Comparison of ENCODE assay signal across 30 cellular contexts in genomic region chr5:39432687-39433086, GRCh38. TPM values are rescaled to one million over a fixed set of nuclear protein-coding genes. Genes with fewer than 3 reads are reported as not detected.
A peak's percentile ranks its signal among the peaks of the same experiment; 100 is the strongest.
DNase-seq lines count a peak whose midpoint lies in the region; ATAC-seq, FAIRE-seq and TF ChIP-seq lines count a peak whose summit lies in the region.
"Had no signal": no experiment of that assay in that cellular context is flagged by ENCODE, and none has a peak within 500 bp of the region (broad histone marks: within the 10 kb centered on the region; RNA-seq: fewer than 3 reads in every experiment).

No MANE protein-coding gene starts in this region.

- intact Hi-C loops in dendritic cell treated with granulocyte-macrophage colony-stimulating factor and Interleukin-4, amounts not matched to agents 40 ng/mL and 50 ng/mL, for 4 days (cut with micrococcal nuclease) = no loop called here
- intact Hi-C loops in sigmoid colon (cut with DNase I) = no loop called here

- H3K23ac ChIP-seq in mesenchymal stem cell (ENCODE audit: low read length in 2 of 2) = no peak overlapping the region

- H2BK5ac ChIP-seq in mesenchymal stem cell (ENCODE audit: low read depth, low read length, poor library complexity, severe bottlenecking) = no peak overlapping the region

- no peak overlapping the region for H3K9ac ChIP-seq in mesenchymal stem cell (ENCODE audit: low read length)
- H3K9ac ChIP-seq: BLaER1 treated with 17β-estradiol and CSF1 and Interleukin-3, amounts not matched to agents 10 nM and 100 nM; parathyroid adenoma had no signal

- TF ChIP-seq POLR2A in A549 (IDR thresholded peaks at IDR 0.05; ENCODE audit: low read length) = no peak
- no peak for TF ChIP-seq POLR2A in sigmoid colon (IDR thresholded peaks at IDR 0.05)

- H4K91ac ChIP-seq in mesenchymal stem cell (ENCODE audit: low read length) = no peak overlapping the region

- H3K4me1 ChIP-seq in A549 = peaks cover 20% of the 10 kb centered on the region; the same call in 2 of the 3 replicates
- H3K4me1 ChIP-seq in mesenchymal stem cell (ENCODE audit: control insufficient read depth, insufficient read depth, low read depth, low read length) = no peaks in the 10 kb centered on the region
- peaks cover 0 to 5% (median 2%) of the 10 kb centered on the region in 4 donors for H3K4me1 ChIP-seq in sigmoid colon
- H3K4me1 ChIP-seq: parathyroid adenoma, stomach had no signal

- no peak overlapping the region for H2BK12ac ChIP-seq in mesenchymal stem cell (ENCODE audit: low read length in 2 of 2)

- H3K36me3 ChIP-seq in mesenchymal stem cell (ENCODE audit: control insufficient read depth in 1 of 2, insufficient read depth in 2 of 2, low read depth in 1 of 2, low read length in 2 of 2) (no peaks in the 10 kb centered on the region), sigmoid colon (no peaks in the 10 kb centered on the region)
- H3K36me3 ChIP-seq: BLaER1 treated with 17β-estradiol and CSF1 and Interleukin-3, amounts not matched to agents 10 nM and 100 nM; stomach had no signal

- H3K27me3 ChIP-seq in mesenchymal stem cell (ENCODE audit: control insufficient read depth in 1 of 2, insufficient read depth in 1 of 2, low read length in 2 of 2) = no peaks in the 10 kb centered on the region
- H3K27me3 ChIP-seq in sigmoid colon = no peaks in the 10 kb centered on the region
- H3K27me3 ChIP-seq: BLaER1 treated with 17β-estradiol and CSF1 and Interleukin-3, amounts not matched to agents 10 nM and 100 nM; stomach had no signal

- H3K4me2 ChIP-seq in A549 (peak overlapping the region; percentile 28; the same call in 2 of the 3 replicates), mesenchymal stem cell (ENCODE audit: low read length, poor library complexity, severe bottlenecking) (peak overlapping the region; percentile 29)

- peaks cover 13% of the 10 kb centered on the region for H3K4me1 Mint-ChIP-seq in dendritic cell treated with granulocyte-macrophage colony-stimulating factor and Interleukin-4, amounts not matched to agents 40 ng/mL and 50 ng/mL, for 4 days (ENCODE audit: low read depth)
- peaks cover 0 to 4% (median 3%) of the 10 kb centered on the region in 4 donors for H3K4me1 Mint-ChIP-seq in naive thymus-derived CD8-positive, alpha-beta T cell
- H3K4me1 Mint-ChIP-seq: central memory CD8-positive, alpha-beta T cell had no signal

- WGBS in A549 (ENCODE audit: missing lambda C conversion rate) = 78% methylated on average over 7 of the region's 7 CpGs
- 96% methylated on average over 7 of the region's 7 CpGs for WGBS in mesenchymal stem cell
- 72 to 82% methylated on average over 7 of the region's 7 CpGs for WGBS in sigmoid colon, 2 donors

- TF ChIP-seq EP300 in A549 (IDR thresholded peaks at IDR 0.05) (no peak), sigmoid colon (IDR thresholded peaks at IDR 0.05) (no peak)

- H3K27ac ChIP-seq in A549 (peak overlapping the region in 1 of 2 experiments; percentile 37; a peak in 1 of 6 replicates), mesenchymal stem cell (ENCODE audit: low read length, poor library complexity, severe bottlenecking) (peak overlapping the region; percentile 68), sigmoid colon (no peak overlapping the region)
- H3K27ac ChIP-seq: BLaER1 treated with 17β-estradiol and CSF1 and Interleukin-3, amounts not matched to agents 10 nM and 100 nM; epithelial cell of prostate; parathyroid adenoma; SK-N-MC; stomach; VCaP had no signal

- DNase-seq in A549 (ENCODE audit: low read depth in 1 of 2, low spot score in 1 of 2) (no peak), NOMO-1 treated with DMSO at 0.1 percent for 48 hours (lab: John Stamatoyannopoulos, UW; ENCODE audit: unreplicated experiment) (peak; percentile 59), mesenchymal stem cell (no peak), sigmoid colon (no peak)
- no peak for DNase-seq in naive thymus-derived CD8-positive, alpha-beta T cell
- DNase-seq: activated CD4-positive, alpha-beta T cell treated with anti-CD3 and anti-CD28 coated beads for 48 hours; activated naive CD4-positive, alpha-beta T cell treated with anti-CD3 and anti-CD28 coated beads, Interleukin-2, amount 50 U/mL, for 16 hours; activated T-cell treated with anti-CD3 and anti-CD28 coated beads, Interleukin-2, amount 50 U/mL, for 72 hours; aorta; foreskin melanocyte; hippocampal formation; immature natural killer cell; KG1; MM.1S; NCI-H146; stomach; trophoblast cell had no signal

- H2AFZ ChIP-seq in mesenchymal stem cell (ENCODE audit: low read depth, low read length) = no peak overlapping the region
- H2AFZ ChIP-seq: parathyroid adenoma had no signal

- no peak overlapping the region for H3K4me3 ChIP-seq in A549
- H3K4me3 ChIP-seq in mesenchymal stem cell (ENCODE audit: insufficient read depth in 1 of 2, low read depth in 1 of 2, low read length in 2 of 2) = no peak overlapping the region
- H3K4me3 ChIP-seq in sigmoid colon = no peak overlapping the region
- H3K4me3 ChIP-seq: BLaER1 treated with 17β-estradiol and CSF1 and Interleukin-3, amounts not matched to agents 10 nM and 100 nM; GM12878; SK-N-MC; stomach had no signal

- no peaks in the 10 kb centered on the region for H3K9me3 Mint-ChIP-seq in dendritic cell treated with granulocyte-macrophage colony-stimulating factor and Interleukin-4, amounts not matched to agents 40 ng/mL and 50 ng/mL, for 4 days
- H3K9me3 Mint-ChIP-seq in naive thymus-derived CD8-positive, alpha-beta T cell = no peaks in the 10 kb centered on the region
- H3K9me3 Mint-ChIP-seq: activated T-cell treated with anti-CD3 and anti-CD28 coated beads, Interleukin-2, amount 50 U/mL, for 72 hours; central memory CD8-positive, alpha-beta T cell; immature natural killer cell; neural crest cell; T-helper 2 cell treated with Interferon-gamma antibody and Interleukin-4, amounts not matched to agents 5 μg/mL and 100 μg/mL, for 36 hours had no signal

- ATAC-seq in A549 (no peak), HG02759 (IDR thresholded peaks at IDR 0.05; ENCODE audit: unreplicated experiment) (no peak), HG03354 (IDR thresholded peaks at IDR 0.05; ENCODE audit: poor library complexity, severe bottlenecking, unreplicated experiment) (no peak)
- no peak for ATAC-seq in naive thymus-derived CD8-positive, alpha-beta T cell
- ATAC-seq: activated T-cell treated with anti-CD3 and anti-CD28 coated beads, Interleukin-2, amount 50 U/mL, for 72 hours; GM12878; sciatic nerve had no signal

- H4K8ac ChIP-seq in mesenchymal stem cell (ENCODE audit: low read length) = no peak overlapping the region

- POLR2A ChIA-PET in A549 (lab: Yijun Ruan, JAX) = no interaction called here
- POLR2A ChIA-PET in naive thymus-derived CD8-positive, alpha-beta T cell (lab: Charles Lee) = no interaction called here

- no peaks in the 10 kb centered on the region for H3K36me3 Mint-ChIP-seq in dendritic cell treated with granulocyte-macrophage colony-stimulating factor and Interleukin-4, amounts not matched to agents 40 ng/mL and 50 ng/mL, for 4 days (ENCODE audit: low read depth)
- no peaks in the 10 kb centered on the region for H3K36me3 Mint-ChIP-seq in naive thymus-derived CD8-positive, alpha-beta T cell
- H3K36me3 Mint-ChIP-seq: immature natural killer cell had no signal

- H3K4me3 Mint-ChIP-seq in dendritic cell treated with granulocyte-macrophage colony-stimulating factor and Interleukin-4, amounts not matched to agents 40 ng/mL and 50 ng/mL, for 4 days = no peak overlapping the region
- H3K4me3 Mint-ChIP-seq in naive thymus-derived CD8-positive, alpha-beta T cell = no peak overlapping the region
- H3K4me3 Mint-ChIP-seq: activated T-cell treated with anti-CD3 and anti-CD28 coated beads, Interleukin-2, amount 50 U/mL, for 72 hours; central memory CD8-positive, alpha-beta T cell; immature natural killer cell; neural crest cell; T-helper 2 cell treated with Interferon-gamma antibody and Interleukin-4, amounts not matched to agents 5 μg/mL and 100 μg/mL, for 36 hours had no signal

- FAIRE-seq in A549 (lab: Jason Lieb, UNC) = no peak
- FAIRE-seq: GM12878 had no signal

- H3K27ac Mint-ChIP-seq in dendritic cell treated with granulocyte-macrophage colony-stimulating factor and Interleukin-4, amounts not matched to agents 40 ng/mL and 50 ng/mL, for 4 days = peak overlapping the region; percentile 50
- H3K27ac Mint-ChIP-seq in naive thymus-derived CD8-positive, alpha-beta T cell = no peak overlapping the region
- H3K27ac Mint-ChIP-seq: activated T-cell treated with anti-CD3 and anti-CD28 coated beads, Interleukin-2, amount 50 U/mL, for 72 hours; immature natural killer cell; T-helper 2 cell treated with Interferon-gamma antibody and Interleukin-4, amounts not matched to agents 5 μg/mL and 100 μg/mL, for 36 hours had no signal

- H2BK120ac ChIP-seq in mesenchymal stem cell (ENCODE audit: low read depth, low read length) = no peak overlapping the region

- H3K27me3 Mint-ChIP-seq in dendritic cell treated with granulocyte-macrophage colony-stimulating factor and Interleukin-4, amounts not matched to agents 40 ng/mL and 50 ng/mL, for 4 days = peaks cover 3% of the 10 kb centered on the region
- H3K27me3 Mint-ChIP-seq in naive thymus-derived CD8-positive, alpha-beta T cell = peaks cover 3 to 19% (median 9%) of the 10 kb centered on the region in 5 donors

- H2AK5ac ChIP-seq in mesenchymal stem cell (ENCODE audit: low read length, severe bottlenecking) = no peak overlapping the region

- H3K79me1 ChIP-seq in mesenchymal stem cell (replicated peaks; ENCODE audit: low read length, poor library complexity, severe bottlenecking) = no peaks in the 10 kb centered on the region

- H3K9me3 ChIP-seq in A549 (no peaks in the 10 kb centered on the region), mesenchymal stem cell (ENCODE audit: control insufficient read depth, low read length) (no peaks in the 10 kb centered on the region), sigmoid colon (no peaks in the 10 kb centered on the region)
- H3K9me3 ChIP-seq: BLaER1 treated with 17β-estradiol and CSF1 and Interleukin-3, amounts not matched to agents 10 nM and 100 nM; stomach had no signal

- H3K18ac ChIP-seq in mesenchymal stem cell (ENCODE audit: low read depth in 1 of 2, low read length in 2 of 2) = no peak overlapping the region

- CTCF ChIA-PET in A549 (lab: Yijun Ruan, JAX) = interaction anchor here (1.7 kb wide), 1 partner anchor 57 kb away, joined by 4 read pairs; no protein-coding TSS in a partner anchor

- no peak overlapping the region for H3K14ac ChIP-seq in mesenchymal stem cell (ENCODE audit: low read length in 2 of 2)

- no peak overlapping the region for H2BK15ac ChIP-seq in mesenchymal stem cell (ENCODE audit: low read depth, poor library complexity, severe bottlenecking)

- TF ChIP-seq CTCF in A549 (IDR thresholded peaks at IDR 0.05) (no peak), sigmoid colon (IDR thresholded peaks at IDR 0.05) (no peak)

- no peak overlapping the region for H3K4ac ChIP-seq in mesenchymal stem cell (ENCODE audit: low read depth in 1 of 2, low read length in 2 of 2)

- no peak for TF ChIP-seq RAD21 in A549 (conservative IDR thresholded peaks at IDR 0.05 in 1 of 2, IDR thresholded peaks at IDR 0.05 in 1 of 2)

RNA-seq across cellular contexts. Expression of gene DAB2, which starts 7.9 kb away (rescaled TPM):
- polyA plus RNA-seq in A549 (2011; rRNA removed) (14.4 and 17.1 TPM in 2 replicates), A549 (2017; fragmentation: RNase III; extraction: RNeasy Plus Mini Kit Qiagen cat#74134 plus additional on column Dnase treatment) (10.5 to 13.6 TPM (median 12.6 TPM) in 3 replicates), sigmoid colon (10 to 100 TPM; 17.9 to 30.6 (median 20.8) TPM)
- 3.3 and 5.0 TPM in 2 replicates for polyA plus RNA-seq in A549 (2012; cell fraction: cytosol; rRNA removed)
- polyA plus RNA-seq in A549 (2012; cell fraction: nucleus; rRNA removed) = 4.6 and 6.4 TPM in 2 replicates
- 15.8 and 16.5 TPM in 2 replicates for polyA minus RNA-seq in A549 (2011; rRNA and poly(A)+ RNA removed)
- 87.8 TPM for polyA plus RNA-seq in mesenchymal stem cell (2013, experiment 1 of 2)
- 86.6 TPM for polyA plus RNA-seq in mesenchymal stem cell (2013, experiment 2 of 2)
- total RNA-seq in naive thymus-derived CD8-positive, alpha-beta T cell = 1 to 10 TPM; 2.2 to 2.6 TPM
- polyA plus RNA-seq in naive thymus-derived CD8-positive, alpha-beta T cell = under 1 TPM in 2 of 3 donors, not detected in 1; 0.07 to 0.26 TPM
- 10 to 100 TPM; 55.0 to 74.1 (median 59.9) TPM for total RNA-seq in sigmoid colon
- total RNA-seq: activated T-cell treated with anti-CD3 and anti-CD28 coated beads, Interleukin-2, amount 50 U/mL, for 72 hours had no signal
